In the genomic region with DNA sequence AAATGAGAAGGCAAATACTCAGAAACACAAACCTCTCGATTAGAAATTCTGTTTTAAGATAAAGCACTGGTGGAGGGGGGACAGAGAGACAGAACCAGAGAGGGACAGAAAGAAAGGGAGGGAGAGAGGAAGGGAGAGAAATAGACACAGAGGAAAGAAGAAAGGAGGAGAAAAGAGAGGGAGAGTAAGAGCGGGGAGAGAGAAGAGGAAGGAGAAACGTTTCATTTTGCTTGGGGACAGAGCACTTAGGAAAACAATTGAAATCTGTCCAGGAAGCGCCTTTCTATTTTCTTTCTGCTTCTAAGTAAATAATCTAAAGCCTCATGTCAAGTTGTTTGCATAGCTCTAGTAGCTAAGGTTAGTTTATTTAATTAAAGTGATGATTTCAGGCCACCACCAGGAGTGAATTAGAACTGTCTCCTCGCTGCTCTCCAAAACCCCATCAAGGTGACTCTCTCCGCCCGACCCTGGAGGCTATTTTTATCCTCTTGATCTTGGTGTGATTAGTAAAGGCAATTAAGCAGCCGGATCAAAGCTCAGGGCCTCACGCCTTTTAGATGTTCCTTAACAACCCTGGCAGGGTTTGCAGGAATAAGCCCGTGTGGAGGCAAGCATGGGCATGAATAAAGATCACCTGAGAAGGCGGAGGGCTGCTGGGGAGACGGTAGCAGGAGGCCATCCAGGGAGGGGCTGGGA, we compare ENCODE assay signal across 1 cellular context.
TF ChIP-seq lines count a peak whose summit lies in the region.

No MANE protein-coding gene starts in this region.

TF ChIP-seq in HEK293, 187 proteins besides CTCF, POLR2A, EP300 and RAD21 (continued from another document and continues in another):
- TF ChIP-seq ZNF660 (tag by site-specific recombination; IDR thresholded peaks at IDR 0.05) (no peak), OSR2 (tag by site-specific recombination; IDR thresholded peaks at IDR 0.05) (peak; percentile 83), KLF9 (tag by site-specific recombination; IDR thresholded peaks at IDR 0.05; ENCODE audit: low read depth) (no peak), ZNF747 (tag by site-specific recombination; IDR thresholded peaks at IDR 0.05) (no peak), ZNF112 (tag by site-specific recombination; IDR thresholded peaks at IDR 0.05) (no peak), ZBTB48 (tag by site-specific recombination; IDR thresholded peaks at IDR 0.05) (no peak), ZNF335 (tag by site-specific recombination; conservative IDR thresholded peaks at IDR 0.05) (0 out of 2 replicates have a peak, but pooled peaks have one; percentile 23), ZNF561 (tag by site-specific recombination; IDR thresholded peaks at IDR 0.05; ENCODE audit: borderline replicate concordance) (no peak), TCF7L2 (IDR thresholded peaks at IDR 0.05; ENCODE audit: borderline replicate concordance, low read depth, low read length) (peak; percentile 97), ZNF704 (tag by site-specific recombination; IDR thresholded peaks at IDR 0.05) (no peak), PRDM6 (tag by site-specific recombination; IDR thresholded peaks at IDR 0.05) (0 out of 2 replicates have a peak, but pooled peaks have one; percentile 9), SP3 (tag by site-specific recombination; IDR thresholded peaks at IDR 0.05) (no peak), IKZF3 (tag by site-specific recombination; IDR thresholded peaks at IDR 0.05) (0 out of 2 replicates have a peak, but pooled peaks have one; percentile 17), KLF1 (tag by site-specific recombination; IDR thresholded peaks at IDR 0.05) (peak; percentile 28; the same call in 1 of the 2 replicates), ZNF148 (tag by site-specific recombination; IDR thresholded peaks at IDR 0.05; ENCODE audit: borderline replicate concordance) (no peak), ZNF488 (tag by site-specific recombination; IDR thresholded peaks at IDR 0.05) (no peak), ZNF140 (tag by site-specific recombination; IDR thresholded peaks at IDR 0.05) (no peak), TRIM28 (IDR thresholded peaks at IDR 0.05; ENCODE audit: borderline replicate concordance, low read length) (no peak), SP7 (tag by site-specific recombination; IDR thresholded peaks at IDR 0.05) (0 out of 2 replicates have a peak, but pooled peaks have one; percentile 25), ZBTB20 (tag by site-specific recombination; IDR thresholded peaks at IDR 0.05) (no peak), ZNF16 (tag by site-specific recombination; IDR thresholded peaks at IDR 0.05; ENCODE audit: low read depth) (no peak), ZNF473 (tag by site-specific recombination; IDR thresholded peaks at IDR 0.05) (no peak), ZIC2 (tag by site-specific recombination; IDR thresholded peaks at IDR 0.05) (peak; percentile 15; the same call in 1 of the 2 replicates), ZNF529 (tag by site-specific recombination; IDR thresholded peaks at IDR 0.05; ENCODE audit: insufficient replicate concordance) (no peak), BCL11B (tag by site-specific recombination; IDR thresholded peaks at IDR 0.05; ENCODE audit: low read depth) (no peak), GLIS2 (tag by site-specific recombination; IDR thresholded peaks at IDR 0.05) (no peak), ZSCAN5A (tag by site-specific recombination; IDR thresholded peaks at IDR 0.05) (no peak), PRDM4 (tag by site-specific recombination; IDR thresholded peaks at IDR 0.05) (no peak), ZFP37 (tag by site-specific recombination; IDR thresholded peaks at IDR 0.05) (no peak), KLF8 (tag by site-specific recombination; IDR thresholded peaks at IDR 0.05) (no peak), ELK4 (IDR thresholded peaks at IDR 0.05; ENCODE audit: borderline replicate concordance, low read depth, low read length) (no peak), ZNF214 (tag by site-specific recombination; IDR thresholded peaks at IDR 0.05; ENCODE audit: borderline replicate concordance) (no peak), ZNF19 (tag by site-specific recombination; IDR thresholded peaks at IDR 0.05; ENCODE audit: low read depth) (no peak), ZNF202 (tag by site-specific recombination; IDR thresholded peaks at IDR 0.05; ENCODE audit: borderline replicate concordance) (no peak), ZNF707 (tag by site-specific recombination; IDR thresholded peaks at IDR 0.05) (no peak), ZNF350 (tag by site-specific recombination; IDR thresholded peaks at IDR 0.05) (no peak), ZBTB17 (tag by site-specific recombination; IDR thresholded peaks at IDR 0.05) (0 out of 2 replicates have a peak, but pooled peaks have one; percentile 13), ZNF2 (tag by site-specific recombination; IDR thresholded peaks at IDR 0.05) (no peak), ZNF248 (tag by site-specific recombination; IDR thresholded peaks at IDR 0.05) (no peak), ZNF600 (tag by site-specific recombination; IDR thresholded peaks at IDR 0.05) (0 out of 2 replicates have a peak, but pooled peaks have one; percentile 34), ZNF223 (tag by site-specific recombination; IDR thresholded peaks at IDR 0.05) (no peak), GFI1B (tag by site-specific recombination; IDR thresholded peaks at IDR 0.05) (no peak), ZNF521 (tag by site-specific recombination; IDR thresholded peaks at IDR 0.05) (no peak), ZNF366 (tag by site-specific recombination; conservative IDR thresholded peaks at IDR 0.05) (peak; percentile 67), GLIS1 (tag by site-specific recombination; IDR thresholded peaks at IDR 0.05) (peak; percentile 95), ZSCAN16 (tag by site-specific recombination; IDR thresholded peaks at IDR 0.05) (no peak; the same call in 1 of the 2 replicates), ZNF621 (tag by site-specific recombination; IDR thresholded peaks at IDR 0.05) (no peak)
- TF ChIP-seq, protein P1, sequence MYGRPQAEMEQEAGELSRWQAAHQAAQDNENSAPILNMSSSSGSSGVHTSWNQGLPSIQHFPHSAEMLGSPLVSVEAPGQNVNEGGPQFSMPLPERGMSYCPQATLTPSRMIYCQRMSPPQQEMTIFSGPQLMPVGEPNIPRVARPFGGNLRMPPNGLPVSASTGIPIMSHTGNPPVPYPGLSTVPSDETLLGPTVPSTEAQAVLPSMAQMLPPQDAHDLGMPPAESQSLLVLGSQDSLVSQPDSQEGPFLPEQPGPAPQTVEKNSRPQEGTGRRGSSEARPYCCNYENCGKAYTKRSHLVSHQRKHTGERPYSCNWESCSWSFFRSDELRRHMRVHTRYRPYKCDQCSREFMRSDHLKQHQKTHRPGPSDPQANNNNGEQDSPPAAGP (tag by site-specific recombination; IDR thresholded peaks at IDR 0.05): peak; percentile 69
- TF ChIP-seq, protein P2, sequence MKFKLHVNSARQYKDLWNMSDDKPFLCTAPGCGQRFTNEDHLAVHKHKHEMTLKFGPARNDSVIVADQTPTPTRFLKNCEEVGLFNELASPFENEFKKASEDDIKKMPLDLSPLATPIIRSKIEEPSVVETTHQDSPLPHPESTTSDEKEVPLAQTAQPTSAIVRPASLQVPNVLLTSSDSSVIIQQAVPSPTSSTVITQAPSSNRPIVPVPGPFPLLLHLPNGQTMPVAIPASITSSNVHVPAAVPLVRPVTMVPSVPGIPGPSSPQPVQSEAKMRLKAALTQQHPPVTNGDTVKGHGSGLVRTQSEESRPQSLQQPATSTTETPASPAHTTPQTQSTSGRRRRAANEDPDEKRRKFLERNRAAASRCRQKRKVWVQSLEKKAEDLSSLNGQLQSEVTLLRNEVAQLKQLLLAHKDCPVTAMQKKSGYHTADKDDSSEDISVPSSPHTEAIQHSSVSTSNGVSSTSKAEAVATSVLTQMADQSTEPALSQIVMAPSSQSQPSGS (tag by site-specific recombination; IDR thresholded peaks at IDR 0.05; ENCODE audit: low read depth): no peak
- TF ChIP-seq, protein P3, sequence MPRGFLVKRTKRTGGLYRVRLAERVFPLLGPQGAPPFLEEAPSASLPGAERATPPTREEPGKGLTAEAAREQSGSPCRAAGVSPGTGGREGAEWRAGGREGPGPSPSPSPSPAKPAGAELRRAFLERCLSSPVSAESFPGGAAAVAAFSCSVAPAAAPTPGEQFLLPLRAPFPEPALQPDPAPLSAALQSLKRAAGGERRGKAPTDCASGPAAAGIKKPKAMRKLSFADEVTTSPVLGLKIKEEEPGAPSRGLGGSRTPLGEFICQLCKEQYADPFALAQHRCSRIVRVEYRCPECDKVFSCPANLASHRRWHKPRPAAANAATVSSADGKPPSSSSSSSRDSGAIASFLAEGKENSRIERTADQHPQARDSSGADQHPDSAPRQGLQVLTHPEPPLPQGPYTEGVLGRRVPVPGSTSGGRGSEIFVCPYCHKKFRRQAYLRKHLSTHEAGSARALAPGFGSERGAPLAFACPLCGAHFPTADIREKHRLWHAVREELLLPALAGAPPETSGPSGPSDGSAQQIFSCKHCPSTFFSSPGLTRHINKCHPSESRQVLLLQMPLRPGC (tag by site-specific recombination; IDR thresholded peaks at IDR 0.05): no peak
